ENCODE assay signal across 15 cellular contexts in genomic region chr5:84634256-84634655, GRCh38.
DNase-seq lines count a peak whose midpoint lies in the region; ATAC-seq, FAIRE-seq and TF ChIP-seq lines count a peak whose summit lies in the region.
"Had no signal": no experiment of that assay in that cellular context is flagged by ENCODE, and none has a peak within 500 bp of the region (broad histone marks: within the 10 kb centered on the region; RNA-seq: fewer than 3 reads in every experiment).

No MANE protein-coding gene starts in this region.

- WGBS in H1 (ENCODE audit: extremely low coverage in 1 of 2, insufficient coverage in 1 of 2, insufficient read length in 1 of 2, insufficient replicate concordance in 2 of 2, low coverage in 1 of 2, low lambda C conversion rate in 2 of 2, missing lambda C conversion rate in 1 of 2), 2 experiments, result 91% methylated on average over 11 of the region's 11 CpGs; no CpG with 5 or more reads in 1 of the 2 experiments

- no peak overlapping the region for H3K56ac ChIP-seq in H1 (replicated peaks; ENCODE audit: insufficient read length, low read depth, low read length)

- H3K27me3 ChIP-seq in PC-3 (ENCODE audit: low read length) (no peaks in the 10 kb centered on the region), H1 (replicated peaks in 1 of 4; ENCODE audit: control insufficient read depth in 3 of 4, extremely low read depth in 1 of 4, insufficient read depth in 3 of 4, low read length in 3 of 4) (no peaks in the 10 kb centered on the region), osteoblast (ENCODE audit: insufficient read depth, low read length) (no peaks in the 10 kb centered on the region)
- H3K27me3 ChIP-seq: right lobe of liver had no signal

- no peak overlapping the region for H4K91ac ChIP-seq in H1 (replicated peaks; ENCODE audit: insufficient read length, low read length)

- H3F3A ChIP-seq in PC-3 (ENCODE audit: low read length, unreplicated experiment), result no peaks in the 10 kb centered on the region

- no peak overlapping the region; the same call in none of the 2 replicates for H2BK12ac ChIP-seq in H1 (ENCODE audit: low read depth, low read length)

- no peak overlapping the region for H2BK15ac ChIP-seq in H1 (ENCODE audit: low read length)

- H3K9ac ChIP-seq in PC-3 (ENCODE audit: low read length) (no peak overlapping the region), H1 (replicated peaks in 1 of 4; ENCODE audit: extremely low read depth in 1 of 4, low read depth in 3 of 4, low read length in 3 of 4) (no peak overlapping the region; a peak in 1 of 7 replicates)

- intact Hi-C loops in PC-3 (cut with micrococcal nuclease) (no loop called here), OCI-LY7 (cut with micrococcal nuclease; ENCODE audit: unreplicated experiment) (no loop called here)

- FAIRE-seq in H54 (lab: Jason Lieb, UNC), result peak; percentile 58
- FAIRE-seq in H1 (lab: Jason Lieb, UNC), result no peak
- FAIRE-seq: keratinocyte had no signal

- no peak overlapping the region for H3K4me3 ChIP-seq in PC-3 (ENCODE audit: low read length)
- H3K4me3 ChIP-seq in H1 (ENCODE audit: extremely low read depth in 1 of 4, insufficient read depth in 2 of 4, low read depth in 3 of 4, low read length in 4 of 4), result no peak overlapping the region
- no peak overlapping the region for H3K4me3 ChIP-seq in osteoblast (ENCODE audit: insufficient read depth, low read length)
- H3K4me3 ChIP-seq in OCI-LY7 (ENCODE audit: low read depth, low read length, poor library complexity, severe bottlenecking), result no peak overlapping the region
- H3K4me3 ChIP-seq: right lobe of liver had no signal

- BruUV-seq in PC-3 (replicated peaks; lab: Mats Ljungman, UMichigan), result no TSS peak
- no TSS peak for BruUV-seq in OCI-LY7 (replicated peaks; lab: Mats Ljungman, UMichigan)

- 0 out of 2 replicates have a peak overlapping the region, but pooled peaks have one; percentile 24 for H3K18ac ChIP-seq in H1 (ENCODE audit: extremely low read depth, low read length)

- H3K4ac ChIP-seq in H1 (replicated peaks; ENCODE audit: insufficient read length, low read depth, low read length), result no peak overlapping the region

- no peak overlapping the region for H2BK120ac ChIP-seq in H1 (replicated peaks; ENCODE audit: low read depth, low read length)

- H4K20me1 ChIP-seq in PC-3 (ENCODE audit: low read length), result no peaks in the 10 kb centered on the region
- no peaks in the 10 kb centered on the region for H4K20me1 ChIP-seq in H1 (replicated peaks in 1 of 2; ENCODE audit: control insufficient read depth in 1 of 2, insufficient read depth in 2 of 2, low read length in 2 of 2)
- H4K20me1 ChIP-seq in osteoblast (ENCODE audit: insufficient read depth, low read length), result no peaks in the 10 kb centered on the region
- no peaks in the 10 kb centered on the region for H4K20me1 ChIP-seq in OCI-LY7 (ENCODE audit: insufficient read depth, low read length)

- DNase-seq in H54 (ENCODE audit: insufficient read length, low spot score) (no peak), PC-3 (peak; percentile 20), H1 (ENCODE audit: low read depth in 1 of 2, low spot score in 2 of 2) (no peak), osteoblast (ENCODE audit: insufficient read length, low spot score, missing footprints) (peak; percentile 44), SKM-1 treated with dmso at 0.1 percent for 144 hours (lab: John Stamatoyannopoulos, UW; ENCODE audit: unreplicated experiment) (no peak), inferior parietal cortex (ENCODE audit: extremely low spot score) (no peak), OCI-LY7 (ENCODE audit: low spot score) (no peak)
- DNase-seq: activated CD4-positive, alpha-beta T cell treated with anti-CD3 and anti-CD28 coated beads, Interleukin-2, amount 10 ng/mL, durations not matched to agents 7 days and 5 days; activated T-cell treated with anti-CD3 and anti-CD28 coated beads for 4 hours; NCI-H187 treated with DMSO at 0.1 percent for 48 hours; NCI-H510A; nucleus accumbens had no signal

- CTCF ChIA-PET in PC-3 (lab: Charles Lee), result no interaction called here
- CTCF ChIA-PET in H1 (lab: Charles Lee; ENCODE audit: partially characterized antibody), result interaction anchor here (0.9 to 1.0 kb wide), 2 partner anchors 110 to 415 kb away, joined by 3 read pairs; no protein-coding TSS in a partner anchor
- CTCF ChIA-PET in OCI-LY7 (lab: Charles Lee; ENCODE audit: unreplicated experiment), result no interaction called here

- no peak for TF ChIP-seq EP300 in H1 (IDR thresholded peaks at IDR 0.05; ENCODE audit: borderline replicate concordance in 1 of 2, low read depth in 2 of 2, low read length in 2 of 2)

- ATAC-seq in PC-3, result peak; percentile 31; the same call in 1 of the 2 replicates
- ATAC-seq: activated naive CD4-positive, alpha-beta T cell treated with anti-CD3 and anti-CD28 coated beads, Interleukin-2, amount 50 U/mL, for 72 hours had no signal

- H3K79me2 ChIP-seq in PC-3 (ENCODE audit: low read length) (no peaks in the 10 kb centered on the region), H1 (ENCODE audit: control insufficient read depth in 1 of 2, insufficient read depth in 2 of 2, low read length in 2 of 2) (no peaks in the 10 kb centered on the region), osteoblast (ENCODE audit: insufficient read depth, low read length) (no peaks in the 10 kb centered on the region), OCI-LY7 (ENCODE audit: insufficient read depth, low read depth, low read length) (no peaks in the 10 kb centered on the region)

- no peaks in the 10 kb centered on the region for H3K79me1 ChIP-seq in H1 (ENCODE audit: low read depth, low read length)

- H3K36me3 ChIP-seq in PC-3 (ENCODE audit: low read depth, low read length) (no peaks in the 10 kb centered on the region), H1 (ENCODE audit: control insufficient read depth in 2 of 4, insufficient read depth in 4 of 4, low read length in 3 of 4) (no peaks in the 10 kb centered on the region), osteoblast (ENCODE audit: insufficient read depth, low read length) (no peaks in the 10 kb centered on the region), OCI-LY7 (ENCODE audit: insufficient read depth, low read length) (no peaks in the 10 kb centered on the region)
- H3K36me3 ChIP-seq: right lobe of liver had no signal

- H4K8ac ChIP-seq in H1 (ENCODE audit: extremely low read depth, insufficient read depth, low read length), result peak overlapping the region; percentile 46; the same call in 1 of the 2 replicates

- no peak overlapping the region for H4K5ac ChIP-seq in H1 (ENCODE audit: insufficient read length, low read depth, low read length)

- H3K27ac ChIP-seq in PC-3 (ENCODE audit: low read length), result no peak overlapping the region
- no peak overlapping the region for H3K27ac ChIP-seq in H1 (ENCODE audit: low read depth, low read length)
- no peak overlapping the region for H3K27ac ChIP-seq in osteoblast (ENCODE audit: low read depth, low read length)
- no peak overlapping the region for H3K27ac ChIP-seq in OCI-LY7 (ENCODE audit: low read depth, low read length, poor library complexity, severe bottlenecking)
- H3K27ac ChIP-seq: right lobe of liver had no signal

- peaks cover 1% of the 10 kb centered on the region; the same call in 1 of the 2 replicates for H3K23me2 ChIP-seq in H1 (ENCODE audit: low read depth, low read length)

- no peak overlapping the region for H2AK5ac ChIP-seq in H1 (ENCODE audit: low read depth, low read length)

- TF ChIP-seq CTCF in PC-3 (conservative IDR thresholded peaks at IDR 0.05; ENCODE audit: low read depth, low read length), result no peak
- TF ChIP-seq CTCF in H1 (IDR thresholded peaks at IDR 0.05; ENCODE audit: control extremely low read depth in 1 of 3, insufficient read depth in 1 of 3, low read depth in 1 of 3, low read length in 3 of 3), result no peak
- TF ChIP-seq CTCF in osteoblast (IDR thresholded peaks at IDR 0.05; ENCODE audit: extremely low read depth, low read depth, low read length), result no peak
- TF ChIP-seq CTCF in OCI-LY7 (conservative IDR thresholded peaks at IDR 0.05; ENCODE audit: low read length), result no peak

- no peak overlapping the region for H3K23ac ChIP-seq in H1 (ENCODE audit: insufficient read length)

- H3K4me2 ChIP-seq in PC-3 (ENCODE audit: low read length) (no peak overlapping the region), H1 (ENCODE audit: insufficient read depth in 1 of 2, low read depth in 2 of 2, low read length in 2 of 2) (no peak overlapping the region), osteoblast (ENCODE audit: insufficient read depth, low read length) (no peak overlapping the region), OCI-LY7 (ENCODE audit: low read length) (no peak overlapping the region)

- TF ChIP-seq RAD21 in H1 (IDR thresholded peaks at IDR 0.05 in 1 of 2, conservative IDR thresholded peaks at IDR 0.05 in 1 of 2; ENCODE audit: low read depth in 2 of 2, low read length in 2 of 2), result no peak

- TF ChIP-seq POLR2A in H54 (IDR thresholded peaks at IDR 0.05; ENCODE audit: low read depth, low read length), result no peak
- no peak for TF ChIP-seq POLR2A in H1 (IDR thresholded peaks at IDR 0.05; ENCODE audit: control extremely low read depth in 1 of 2, low read depth in 2 of 2, low read length in 2 of 2)

- no peak overlapping the region for H3K14ac ChIP-seq in H1 (ENCODE audit: insufficient read length)

- peak overlapping the region; percentile 14; the same call in 1 of the 2 replicates for H2BK5ac ChIP-seq in H1 (ENCODE audit: low read depth, low read length)

- no peak overlapping the region for H2AFZ ChIP-seq in PC-3 (ENCODE audit: low read length)
- peak overlapping the region; percentile 22; the same call in 1 of the 2 replicates for H2AFZ ChIP-seq in H1 (ENCODE audit: low read length)
- no peak overlapping the region for H2AFZ ChIP-seq in osteoblast (ENCODE audit: low read length)
- H2AFZ ChIP-seq in OCI-LY7 (ENCODE audit: low read length), result no peak overlapping the region

- H3K4me1 ChIP-seq in PC-3 (ENCODE audit: insufficient read depth, low read length) (no peaks in the 10 kb centered on the region), H1 (replicated peaks in 1 of 4; ENCODE audit: control insufficient read depth in 3 of 4, insufficient read depth in 4 of 4, low read length in 3 of 4) (no peaks in the 10 kb centered on the region), osteoblast (ENCODE audit: insufficient read depth, low read length) (no peaks in the 10 kb centered on the region), OCI-LY7 (ENCODE audit: insufficient read depth, low read length, poor library complexity, severe bottlenecking) (no peaks in the 10 kb centered on the region)
- H3K4me1 ChIP-seq: right lobe of liver had no signal

- POLR2A ChIA-PET in PC-3 (lab: Charles Lee; ENCODE audit: unreplicated experiment), result no interaction called here
- POLR2A ChIA-PET in H1 (lab: Charles Lee; ENCODE audit: partially characterized antibody), result no interaction called here
- POLR2A ChIA-PET in OCI-LY7 (lab: Charles Lee), result interaction anchor here (1.1 to 1.8 kb wide), 3 partner anchors 11 to 25 kb away, joined by 3 to 6 read pairs (median 5); no protein-coding TSS in a partner anchor

- H3K9me3 ChIP-seq in PC-3 (ENCODE audit: low read length), result no peaks in the 10 kb centered on the region
- H3K9me3 ChIP-seq in H1 (ENCODE audit: insufficient read depth in 2 of 2, low read depth in 1 of 2, low read length in 1 of 2), result no peaks in the 10 kb centered on the region
- H3K9me3 ChIP-seq in osteoblast (ENCODE audit: low read depth, low read length), result no peaks in the 10 kb centered on the region
- no peaks in the 10 kb centered on the region for H3K9me3 ChIP-seq in OCI-LY7 (ENCODE audit: low read length)
- H3K9me3 ChIP-seq: right lobe of liver had no signal

- H3K9me2 ChIP-seq in PC-3 (replicated peaks; ENCODE audit: low read length) (no peaks in the 10 kb centered on the region), OCI-LY7 (ENCODE audit: insufficient read depth, low read length) (no peaks in the 10 kb centered on the region)

- peak overlapping the region; percentile 8; the same call in 1 of the 2 replicates for H2BK20ac ChIP-seq in H1 (ENCODE audit: low read length)

Comparison
In these comparisons a context has a peak if more than half of its experiments do, and no peak if none do; other contexts are left out.
1. DNase-seq: peak in PC-3 (single experiment) and osteoblast (single experiment); none in H54 (single experiment), H1 (0 of 2), SKM-1 treated with dmso at 0.1 percent for 144 hours (single experiment), inferior parietal cortex (single experiment) and OCI-LY7 (single experiment).